Comparison of ENCODE assay signal across 10 cellular contexts in the genomic region with DNA sequence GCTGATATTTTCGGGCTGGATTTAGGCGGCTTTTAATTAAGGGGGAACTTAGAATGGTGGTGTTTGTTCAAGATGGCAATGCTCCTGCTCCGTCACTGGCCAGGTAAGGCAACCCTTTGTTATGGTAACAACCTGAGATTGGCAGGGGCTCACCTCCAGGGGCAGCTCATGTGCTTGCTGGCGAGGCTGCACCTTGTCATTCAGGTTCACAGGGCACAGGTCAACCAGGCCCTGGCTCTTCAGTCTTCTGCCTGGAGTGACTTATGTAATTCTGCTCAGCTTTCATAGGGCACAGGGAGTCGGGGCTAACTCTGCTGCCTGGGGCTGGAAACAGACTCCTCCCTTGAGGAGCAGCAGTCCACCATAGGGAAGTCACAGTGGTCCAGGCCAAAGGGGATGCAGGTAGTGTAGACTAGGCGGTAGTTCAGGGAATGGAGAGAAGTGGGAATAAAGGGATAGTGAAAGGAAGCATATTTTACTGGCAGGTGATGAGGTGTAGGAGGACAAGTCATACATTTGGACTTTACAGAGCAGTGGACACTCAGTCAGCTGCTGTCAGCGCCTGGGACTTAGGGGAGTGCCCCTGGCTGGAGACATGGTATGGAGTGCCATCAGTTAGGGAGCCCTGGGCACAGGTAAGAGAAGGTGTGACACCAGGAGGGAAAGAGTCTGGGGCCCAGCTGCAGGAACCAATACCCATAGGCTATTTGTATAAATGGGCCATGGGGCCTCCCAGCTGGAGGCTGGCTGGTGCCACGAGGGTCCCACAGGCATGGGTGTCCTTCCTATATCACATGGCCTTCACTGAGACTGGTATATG. TPM values are rescaled to one million over a fixed set of nuclear protein-coding genes. Genes with fewer than 3 reads are reported as not detected.
DNase-seq lines count a peak whose midpoint lies in the region; ATAC-seq and TF ChIP-seq lines count a peak whose summit lies in the region.
"Had no signal": no experiment of that assay in that cellular context is flagged by ENCODE, and none has a peak within 500 bp of the region (broad histone marks: within the 10 kb centered on the region; RNA-seq: fewer than 3 reads in every experiment).

No MANE protein-coding gene starts in this region.

- H3K4me3 ChIP-seq in DOHH2 (ENCODE audit: low read length) (peak overlapping the region; percentile 82), Loucy (ENCODE audit: low read length, poor library complexity, severe bottlenecking) (peak overlapping the region; percentile 97), neural progenitor cell (peak overlapping the region; percentile 69)

- H3K36me3 ChIP-seq in DOHH2 (ENCODE audit: control insufficient read depth, low read length) = peaks cover 36% of the 10 kb centered on the region
- peaks cover 24% of the 10 kb centered on the region; the same call in 1 of the 2 replicates for H3K36me3 ChIP-seq in Loucy (ENCODE audit: insufficient read depth, low read length)
- no peaks in the 10 kb centered on the region for H3K36me3 ChIP-seq in neural progenitor cell

- no peak for DNase-seq in central memory CD8-positive, alpha-beta T cell (ENCODE audit: low spot score in 2 of 2)
- DNase-seq in neural progenitor cell (ENCODE audit: low spot score) (no peak), NAMALWA (ENCODE audit: low spot score) (no peak), NCI-H146 treated with DMSO at 0.1 percent for 48 hours (lab: John Stamatoyannopoulos, UW; ENCODE audit: unreplicated experiment) (no peak)
- no peak for DNase-seq in stimulated activated CD8-positive, alpha-beta memory T cell treated with anti-CD3 and anti-CD28 coated beads, Interleukin-4, amount 100 ng/mL, for 48 hours
- no peak for DNase-seq in stimulated activated CD4-positive, alpha-beta T cell treated with anti-CD3 and anti-CD28 coated beads, Interleukin-2, amount 100 ng/mL, for 48 hours
- DNase-seq: dermis blood vessel endothelial cell, NCI-H2171 had no signal

- peaks cover 28% of the 10 kb centered on the region for H3K79me2 ChIP-seq in DOHH2 (ENCODE audit: control insufficient read depth, low read length)
- H3K79me2 ChIP-seq in Loucy (ENCODE audit: insufficient read depth, low read length) = peaks cover 32% of the 10 kb centered on the region
- H3K79me2 ChIP-seq in neural progenitor cell (ENCODE audit: low read depth) = peaks cover 27% of the 10 kb centered on the region

- H3K4me3 Mint-ChIP-seq in central memory CD8-positive, alpha-beta T cell = peak overlapping the region; percentile 93
- peak overlapping the region; percentile 94 for H3K4me3 Mint-ChIP-seq in neural progenitor cell

- no peaks in the 10 kb centered on the region for H3K9me3 Mint-ChIP-seq in central memory CD8-positive, alpha-beta T cell
- H3K9me3 Mint-ChIP-seq in neural progenitor cell = peaks cover 5% of the 10 kb centered on the region

- ATAC-seq in central memory CD8-positive, alpha-beta T cell (replicated peaks; ENCODE audit: extremely low read depth, poor library complexity, severe bottlenecking) = no peak

- TF ChIP-seq CTCF in DOHH2 (IDR thresholded peaks at IDR 0.05; ENCODE audit: low read depth, low read length, poor library complexity, severe bottlenecking) (no peak), Loucy (conservative IDR thresholded peaks at IDR 0.05; ENCODE audit: low read length) (no peak), neural progenitor cell (IDR thresholded peaks at IDR 0.05) (no peak)

- H3K4me1 ChIP-seq in DOHH2 (ENCODE audit: control insufficient read depth, low read length) (peaks cover 26% of the 10 kb centered on the region), Loucy (ENCODE audit: insufficient read depth, low read length, poor library complexity, severe bottlenecking) (peaks cover 27% of the 10 kb centered on the region), neural progenitor cell (peaks cover 23% of the 10 kb centered on the region)

- no peaks in the 10 kb centered on the region for H3K27me3 Mint-ChIP-seq in central memory CD8-positive, alpha-beta T cell
- peaks cover 16% of the 10 kb centered on the region for H3K27me3 Mint-ChIP-seq in neural progenitor cell (ENCODE audit: insufficient read depth, low read depth)

- peak overlapping the region; percentile 88 for H3K4me2 ChIP-seq in DOHH2 (ENCODE audit: low read length)
- H3K4me2 ChIP-seq in Loucy (ENCODE audit: low read depth, low read length, poor library complexity, severe bottlenecking) = peak overlapping the region; percentile 93
- peak overlapping the region; percentile 80 for H3K4me2 ChIP-seq in neural progenitor cell

- H4K20me1 ChIP-seq in DOHH2 (ENCODE audit: control insufficient read depth, insufficient read depth, low read depth, low read length) (peaks cover 16% of the 10 kb centered on the region), Loucy (ENCODE audit: insufficient read depth, low read length, poor library complexity, severe bottlenecking) (peaks cover 30% of the 10 kb centered on the region), neural progenitor cell (ENCODE audit: low read depth) (peaks cover 27% of the 10 kb centered on the region)

- H3K9me3 ChIP-seq in DOHH2 (ENCODE audit: control insufficient read depth, insufficient read depth, low read length) = no peaks in the 10 kb centered on the region
- H3K9me3 ChIP-seq in Loucy (ENCODE audit: insufficient read depth, low read depth, low read length) = no peaks in the 10 kb centered on the region
- H3K9me3 ChIP-seq in neural progenitor cell (ENCODE audit: low read depth) = no peaks in the 10 kb centered on the region

- H3K9ac ChIP-seq in Loucy (ENCODE audit: low read depth, low read length, poor library complexity, severe bottlenecking) (peak overlapping the region; percentile 98), neural progenitor cell (no peak overlapping the region)

- H3K27ac Mint-ChIP-seq in central memory CD8-positive, alpha-beta T cell (ENCODE audit: low read depth) = peak overlapping the region; percentile 96
- H3K27ac Mint-ChIP-seq in neural progenitor cell = no peak overlapping the region

- peaks cover 14% of the 10 kb centered on the region for H3F3A ChIP-seq in DOHH2 (ENCODE audit: control insufficient read depth, insufficient read depth)
- peaks cover 5% of the 10 kb centered on the region; the same call in 1 of the 2 replicates for H3F3A ChIP-seq in Loucy (ENCODE audit: low read depth)
- H3F3A ChIP-seq in neural progenitor cell (ENCODE audit: low read depth) = peaks cover 44% of the 10 kb centered on the region

- peaks cover 16% of the 10 kb centered on the region for H3K36me3 Mint-ChIP-seq in central memory CD8-positive, alpha-beta T cell (ENCODE audit: insufficient read depth)
- peaks cover 14% of the 10 kb centered on the region for H3K36me3 Mint-ChIP-seq in neural progenitor cell

- H3K27ac ChIP-seq in DOHH2 (ENCODE audit: low read depth, low read length) (peak overlapping the region; percentile 80), neural progenitor cell (no peak overlapping the region)

- no peaks in the 10 kb centered on the region for H3K27me3 ChIP-seq in DOHH2 (ENCODE audit: control insufficient read depth, low read length)
- H3K27me3 ChIP-seq in Loucy (ENCODE audit: insufficient read depth, low read length, poor library complexity, severe bottlenecking) = peaks cover 9% of the 10 kb centered on the region
- no peaks in the 10 kb centered on the region for H3K27me3 ChIP-seq in neural progenitor cell

- H3K4me1 Mint-ChIP-seq in central memory CD8-positive, alpha-beta T cell = peaks cover 35% of the 10 kb centered on the region
- peaks cover 34% of the 10 kb centered on the region for H3K4me1 Mint-ChIP-seq in neural progenitor cell

- H2AFZ ChIP-seq in Loucy (ENCODE audit: low read length) (no peak overlapping the region), neural progenitor cell (replicated peaks) (no peak overlapping the region)

- H3K9me2 ChIP-seq in DOHH2 (replicated peaks; ENCODE audit: control insufficient read depth, low read length) (no peaks in the 10 kb centered on the region), Loucy (replicated peaks; ENCODE audit: low read depth, low read length) (no peaks in the 10 kb centered on the region)

RNA-seq across cellular contexts. Expression of a gene that starts 1.3 kb away (rescaled TPM):
- total RNA-seq in neural progenitor cell (ENCODE audit: low replicate concordance) = 132 and 552 TPM in 2 replicates

RNA-seq across cellular contexts. Expression of a gene that starts 35.2 kb away (rescaled TPM):
- total RNA-seq in neural progenitor cell (ENCODE audit: low replicate concordance) = 3.8 and 12.1 TPM in 2 replicates

RNA-seq across cellular contexts. Expression of a gene that starts 54.0 kb away (rescaled TPM):
- 1.1 and 7.7 TPM in 2 replicates for total RNA-seq in neural progenitor cell (ENCODE audit: low replicate concordance)
